In genomic region chr3:131602011-131602779, GRCh38 we compare ENCODE assay signal across 25 cellular contexts.
DNase-seq lines count a peak whose midpoint lies in the region; ATAC-seq, FAIRE-seq and TF ChIP-seq lines count a peak whose summit lies in the region.
"Had no signal": no experiment of that assay in that cellular context is flagged by ENCODE, and none has a peak within 500 bp of the region (broad histone marks: within the 10 kb centered on the region; RNA-seq: fewer than 3 reads in every experiment).

No MANE protein-coding gene starts in this region.

- no peak for TF ChIP-seq POLR2A in ovary (IDR thresholded peaks at IDR 0.05)

- no peaks in the 10 kb centered on the region for H3F3A ChIP-seq in SK-N-SH (replicated peaks; ENCODE audit: insufficient read depth)

- TF ChIP-seq EP300 in SK-N-SH (IDR thresholded peaks at IDR 0.05; ENCODE audit: borderline replicate concordance in 1 of 2, low read depth in 1 of 2, low read length in 1 of 2) (no peak), ovary (IDR thresholded peaks at IDR 0.05) (no peak)

- TF ChIP-seq CTCF in SK-N-SH (IDR thresholded peaks at IDR 0.05) (no peak), kidney epithelial cell (IDR thresholded peaks at IDR 0.05; ENCODE audit: insufficient read depth, low read length, poor library complexity, severe bottlenecking) (no peak), ovary (IDR thresholded peaks at IDR 0.05) (no peak), colonic mucosa (IDR thresholded peaks at IDR 0.05) (no peak)

- no peaks in the 10 kb centered on the region for H4K20me1 ChIP-seq in SK-N-SH (ENCODE audit: insufficient read depth)

- CTCF ChIA-PET in SK-N-SH (lab: Yijun Ruan, JAX), result no interaction called here

- H3K9me3 ChIP-seq in SK-N-SH (no peaks in the 10 kb centered on the region), ovary (no peaks in the 10 kb centered on the region), colonic mucosa (no peaks in the 10 kb centered on the region)
- H3K9me3 ChIP-seq: uterus had no signal

- H3K36me3 ChIP-seq in SK-N-SH (replicated peaks in 1 of 2; ENCODE audit: control insufficient read depth in 1 of 2, insufficient read depth in 2 of 2, low read length in 1 of 2) (no peaks in the 10 kb centered on the region), kidney epithelial cell (ENCODE audit: control insufficient read depth, insufficient read depth, low read length) (no peaks in the 10 kb centered on the region), ovary (no peaks in the 10 kb centered on the region), colonic mucosa (no peaks in the 10 kb centered on the region)
- H3K36me3 ChIP-seq: uterus had no signal

- H3K9ac ChIP-seq in SK-N-SH (no peak overlapping the region), colonic mucosa (ENCODE audit: low read depth in 2 of 2, low read length in 2 of 2) (no peak overlapping the region)
- H3K9ac ChIP-seq: KMS-11 had no signal

- H3K27me3 ChIP-seq in SK-N-SH (ENCODE audit: insufficient read depth), result no peaks in the 10 kb centered on the region
- H3K27me3 ChIP-seq in kidney epithelial cell (ENCODE audit: control insufficient read depth, insufficient read depth, low read length), result no peaks in the 10 kb centered on the region
- no peaks in the 10 kb centered on the region for H3K27me3 ChIP-seq in ovary
- no peaks in the 10 kb centered on the region for H3K27me3 ChIP-seq in colonic mucosa
- H3K27me3 ChIP-seq: uterus had no signal

- H3K4me3 ChIP-seq in SK-N-SH (ENCODE audit: low read depth in 2 of 2, low read length in 1 of 2), result no peak overlapping the region
- no peak overlapping the region for H3K4me3 ChIP-seq in kidney epithelial cell (ENCODE audit: low read depth, low read length)
- no peak overlapping the region for H3K4me3 ChIP-seq in ovary
- H3K4me3 ChIP-seq in colonic mucosa, result no peak overlapping the region
- H3K4me3 ChIP-seq: uterus had no signal

- no peak for TF ChIP-seq RAD21 in SK-N-SH (IDR thresholded peaks at IDR 0.05; ENCODE audit: low read length)

- peak; percentile 75 for FAIRE-seq in RCC 7860 (lab: Jason Lieb, UNC)
- no peak for FAIRE-seq in urothelium cell line (lab: Jason Lieb, UNC)
- FAIRE-seq: astrocyte, HTR-8/SVneo had no signal

- H3K4me1 ChIP-seq in SK-N-SH (ENCODE audit: control insufficient read depth in 1 of 2, insufficient read depth in 2 of 2, low read depth in 1 of 2, low read length in 1 of 2) (no peaks in the 10 kb centered on the region), ovary (ENCODE audit: insufficient read depth) (no peaks in the 10 kb centered on the region), colonic mucosa (no peaks in the 10 kb centered on the region)
- H3K4me1 ChIP-seq: uterus had no signal

- POLR2A ChIA-PET in SK-N-SH (lab: Yijun Ruan, JAX), result no interaction called here

- H3K4me2 ChIP-seq in SK-N-SH, result no peak overlapping the region
- H3K4me2 ChIP-seq: KMS-11 had no signal

- no peaks in the 10 kb centered on the region for H3K79me2 ChIP-seq in SK-N-SH (ENCODE audit: insufficient read depth)

- H3K27ac ChIP-seq in SK-N-SH (ENCODE audit: low read depth in 2 of 2, low read length in 1 of 2), result no peak overlapping the region
- no peak overlapping the region for H3K27ac ChIP-seq in ovary
- no peak overlapping the region for H3K27ac ChIP-seq in colonic mucosa
- H3K27ac ChIP-seq: KMS-11, RWPE1, uterus had no signal

- no peaks in the 10 kb centered on the region for H3K9me2 ChIP-seq in SK-N-SH

- H2AFZ ChIP-seq in SK-N-SH (ENCODE audit: low read depth), result no peak overlapping the region

- DNase-seq in SK-N-SH (no peak), RCC 7860 (ENCODE audit: low spot score) (peak; percentile 86), kidney epithelial cell (ENCODE audit: low read depth) (peak; percentile 9), urothelium cell line (ENCODE audit: low spot score) (peak; percentile 12), ovary (no peak), colonic mucosa (no peak)
- DNase-seq: activated CD4-positive, alpha-beta T cell treated with anti-CD3 and anti-CD28 coated beads, Interleukin-2, amount 50 U/mL, for 48 hours; activated CD4-positive, CD25-positive, alpha-beta regulatory T cell; activated naive CD8-positive, alpha-beta T cell treated with anti-CD3 and anti-CD28 coated beads for 36 hours; cerebellar nuclear complex; effector CD4-positive, alpha-beta T cell; foreskin melanocyte; NCI-H1092; NCI-H2081; NCI-H510A; substantia nigra; uterus had no signal

- ATAC-seq in SK-N-SH treated with all-trans-retinoic acid at 6 μM for 48 hours (no peak), HG03175 (IDR thresholded peaks at IDR 0.05; ENCODE audit: unreplicated experiment) (no peak)
- ATAC-seq: HCT116; natural killer cell treated with Interleukin-12 subunit alpha and Interleukin-12 subunit beta and Interleukin-15 and Interleukin-18, amount 100 ng/mL, for 72 hours had no signal

- intact Hi-C loops in ovary (cut with DNase I), result no loop called here
- intact Hi-C loops in colonic mucosa (cut with DNase I), result no loop called here

TF ChIP-seq in SK-N-SH treated with all-trans-retinoic acid at 6 μM for 48 hours, 23 proteins besides CTCF, POLR2A, EP300 and RAD21:
- TF ChIP-seq ISL1 (CRISPR knock-in tag; IDR thresholded peaks at IDR 0.05) (peak; percentile 55), TSHZ2 (CRISPR knock-in tag; IDR thresholded peaks at IDR 0.05) (no peak), ZNF8 (CRISPR knock-in tag; IDR thresholded peaks at IDR 0.05) (no peak), ZNF565 (CRISPR knock-in tag; conservative IDR thresholded peaks at IDR 0.05; ENCODE audit: low read depth) (no peak), ARNTL (CRISPR knock-in tag; IDR thresholded peaks at IDR 0.05; ENCODE audit: borderline replicate concordance, low read depth) (no peak), CSDC2 (CRISPR knock-in tag; IDR thresholded peaks at IDR 0.05) (no peak)
TF ChIP-seq in SK-N-SH treated with all-trans-retinoic acid at 6 μM for 48 hours: peak in this region for 1.

TF ChIP-seq in SK-N-SH, 30 proteins besides CTCF, POLR2A, EP300 and RAD21:
- TF ChIP-seq RFX5 (IDR thresholded peaks at IDR 0.05; ENCODE audit: low read length) (no peak), EZH2phosphoT487 (IDR thresholded peaks at IDR 0.05; ENCODE audit: borderline replicate concordance, low read depth) (no peak), TEAD4 (IDR thresholded peaks at IDR 0.05; ENCODE audit: borderline replicate concordance, insufficient read depth) (no peak), RXRA (IDR thresholded peaks at IDR 0.05; ENCODE audit: borderline replicate concordance, low read depth) (no peak), MXI1 (IDR thresholded peaks at IDR 0.05; ENCODE audit: low read depth, low read length) (no peak), USF2 (IDR thresholded peaks at IDR 0.05; ENCODE audit: borderline replicate concordance, low read depth, low read length) (no peak), NFIC (IDR thresholded peaks at IDR 0.05; ENCODE audit: borderline replicate concordance) (no peak), YY1 (IDR thresholded peaks at IDR 0.05; ENCODE audit: low read depth) (no peak), FOXJ3 (CRISPR knock-in tag; IDR thresholded peaks at IDR 0.05) (no peak), MEF2A (IDR thresholded peaks at IDR 0.05; ENCODE audit: borderline replicate concordance, low read depth) (no peak), TCF12 (IDR thresholded peaks at IDR 0.05) (no peak), TAF1 (IDR thresholded peaks at IDR 0.05; ENCODE audit: borderline replicate concordance, low read depth, low read length) (no peak), REST (IDR thresholded peaks at IDR 0.05; ENCODE audit: low read depth, low read length) (no peak), CHD2 (IDR thresholded peaks at IDR 0.05; ENCODE audit: low read length, partially characterized antibody) (no peak)

Comparison
In these comparisons a context has a peak if more than half of its experiments do, and no peak if none do; other contexts are left out.
1. DNase-seq: peak in RCC 7860 (single experiment), kidney epithelial cell (single experiment) and urothelium cell line (single experiment); none in SK-N-SH (single experiment), ovary (0 of 5) and colonic mucosa (single experiment).